In the genomic region with DNA sequence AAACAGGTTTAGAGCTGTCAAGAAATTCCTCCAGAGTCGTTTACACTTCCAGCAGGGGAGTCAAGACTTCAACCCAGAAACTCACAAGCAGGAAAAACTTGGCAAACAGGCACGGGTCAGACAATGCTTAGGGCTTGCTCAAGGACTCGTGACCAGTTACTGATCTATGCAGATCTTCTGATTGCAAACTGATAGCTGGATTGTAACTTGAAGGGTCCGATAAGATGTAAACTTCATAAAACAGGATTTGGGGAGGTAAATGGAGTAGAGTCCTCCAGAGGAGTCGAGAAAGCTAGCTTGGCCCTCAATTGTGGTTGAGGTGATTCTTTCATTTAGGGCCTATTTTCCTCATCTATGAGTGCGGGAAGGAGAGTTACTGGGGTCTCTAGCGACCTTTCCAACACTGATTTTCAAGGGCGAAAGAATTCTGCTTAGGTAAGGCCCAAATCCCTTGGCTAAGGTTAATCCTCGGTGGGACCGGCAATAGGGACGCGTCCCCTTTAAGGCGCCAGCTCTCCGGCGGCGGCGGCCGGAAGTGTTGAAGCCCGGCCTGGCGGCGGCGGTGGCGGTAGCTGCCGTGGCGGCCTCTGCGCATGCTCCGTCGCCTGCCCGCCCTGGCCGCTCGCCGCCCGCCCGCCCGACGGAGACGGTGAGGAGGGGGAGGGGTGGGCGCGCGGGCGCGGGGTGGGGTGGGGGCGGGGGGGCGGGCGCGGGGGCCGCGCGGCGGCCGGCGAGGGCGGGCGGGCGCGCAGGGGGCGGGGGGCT, we compare ENCODE assay signal across 1 cellular context.
TF ChIP-seq lines count a peak whose summit lies in the region.

A gene with protein sequence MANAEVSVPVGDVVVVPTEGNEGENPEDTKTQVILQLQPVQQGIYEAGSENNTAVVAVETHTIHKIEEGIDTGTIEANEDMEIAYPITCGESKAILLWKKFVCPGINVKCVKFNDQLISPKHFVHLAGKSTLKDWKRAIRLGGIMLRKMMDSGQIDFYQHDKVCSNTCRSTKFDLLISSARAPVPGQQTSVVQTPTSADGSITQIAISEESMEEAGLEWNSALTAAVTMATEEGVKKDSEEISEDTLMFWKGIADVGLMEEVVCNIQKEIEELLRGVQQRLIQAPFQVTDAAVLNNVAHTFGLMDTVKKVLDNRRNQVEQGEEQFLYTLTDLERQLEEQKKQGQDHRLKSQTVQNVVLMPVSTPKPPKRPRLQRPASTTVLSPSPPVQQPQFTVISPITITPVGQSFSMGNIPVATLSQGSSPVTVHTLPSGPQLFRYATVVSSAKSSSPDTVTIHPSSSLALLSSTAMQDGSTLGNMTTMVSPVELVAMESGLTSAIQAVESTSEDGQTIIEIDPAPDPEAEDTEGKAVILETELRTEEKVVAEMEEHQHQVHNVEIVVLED (plus strand): TSS at position 594 of the 765 bp plus-strand sequence. CDS start 14,829 bp downstream, outside the sequence.

TF ChIP-seq in GM23338, 12 proteins besides CTCF, POLR2A, EP300 and RAD21:
- TF ChIP-seq, protein P1, sequence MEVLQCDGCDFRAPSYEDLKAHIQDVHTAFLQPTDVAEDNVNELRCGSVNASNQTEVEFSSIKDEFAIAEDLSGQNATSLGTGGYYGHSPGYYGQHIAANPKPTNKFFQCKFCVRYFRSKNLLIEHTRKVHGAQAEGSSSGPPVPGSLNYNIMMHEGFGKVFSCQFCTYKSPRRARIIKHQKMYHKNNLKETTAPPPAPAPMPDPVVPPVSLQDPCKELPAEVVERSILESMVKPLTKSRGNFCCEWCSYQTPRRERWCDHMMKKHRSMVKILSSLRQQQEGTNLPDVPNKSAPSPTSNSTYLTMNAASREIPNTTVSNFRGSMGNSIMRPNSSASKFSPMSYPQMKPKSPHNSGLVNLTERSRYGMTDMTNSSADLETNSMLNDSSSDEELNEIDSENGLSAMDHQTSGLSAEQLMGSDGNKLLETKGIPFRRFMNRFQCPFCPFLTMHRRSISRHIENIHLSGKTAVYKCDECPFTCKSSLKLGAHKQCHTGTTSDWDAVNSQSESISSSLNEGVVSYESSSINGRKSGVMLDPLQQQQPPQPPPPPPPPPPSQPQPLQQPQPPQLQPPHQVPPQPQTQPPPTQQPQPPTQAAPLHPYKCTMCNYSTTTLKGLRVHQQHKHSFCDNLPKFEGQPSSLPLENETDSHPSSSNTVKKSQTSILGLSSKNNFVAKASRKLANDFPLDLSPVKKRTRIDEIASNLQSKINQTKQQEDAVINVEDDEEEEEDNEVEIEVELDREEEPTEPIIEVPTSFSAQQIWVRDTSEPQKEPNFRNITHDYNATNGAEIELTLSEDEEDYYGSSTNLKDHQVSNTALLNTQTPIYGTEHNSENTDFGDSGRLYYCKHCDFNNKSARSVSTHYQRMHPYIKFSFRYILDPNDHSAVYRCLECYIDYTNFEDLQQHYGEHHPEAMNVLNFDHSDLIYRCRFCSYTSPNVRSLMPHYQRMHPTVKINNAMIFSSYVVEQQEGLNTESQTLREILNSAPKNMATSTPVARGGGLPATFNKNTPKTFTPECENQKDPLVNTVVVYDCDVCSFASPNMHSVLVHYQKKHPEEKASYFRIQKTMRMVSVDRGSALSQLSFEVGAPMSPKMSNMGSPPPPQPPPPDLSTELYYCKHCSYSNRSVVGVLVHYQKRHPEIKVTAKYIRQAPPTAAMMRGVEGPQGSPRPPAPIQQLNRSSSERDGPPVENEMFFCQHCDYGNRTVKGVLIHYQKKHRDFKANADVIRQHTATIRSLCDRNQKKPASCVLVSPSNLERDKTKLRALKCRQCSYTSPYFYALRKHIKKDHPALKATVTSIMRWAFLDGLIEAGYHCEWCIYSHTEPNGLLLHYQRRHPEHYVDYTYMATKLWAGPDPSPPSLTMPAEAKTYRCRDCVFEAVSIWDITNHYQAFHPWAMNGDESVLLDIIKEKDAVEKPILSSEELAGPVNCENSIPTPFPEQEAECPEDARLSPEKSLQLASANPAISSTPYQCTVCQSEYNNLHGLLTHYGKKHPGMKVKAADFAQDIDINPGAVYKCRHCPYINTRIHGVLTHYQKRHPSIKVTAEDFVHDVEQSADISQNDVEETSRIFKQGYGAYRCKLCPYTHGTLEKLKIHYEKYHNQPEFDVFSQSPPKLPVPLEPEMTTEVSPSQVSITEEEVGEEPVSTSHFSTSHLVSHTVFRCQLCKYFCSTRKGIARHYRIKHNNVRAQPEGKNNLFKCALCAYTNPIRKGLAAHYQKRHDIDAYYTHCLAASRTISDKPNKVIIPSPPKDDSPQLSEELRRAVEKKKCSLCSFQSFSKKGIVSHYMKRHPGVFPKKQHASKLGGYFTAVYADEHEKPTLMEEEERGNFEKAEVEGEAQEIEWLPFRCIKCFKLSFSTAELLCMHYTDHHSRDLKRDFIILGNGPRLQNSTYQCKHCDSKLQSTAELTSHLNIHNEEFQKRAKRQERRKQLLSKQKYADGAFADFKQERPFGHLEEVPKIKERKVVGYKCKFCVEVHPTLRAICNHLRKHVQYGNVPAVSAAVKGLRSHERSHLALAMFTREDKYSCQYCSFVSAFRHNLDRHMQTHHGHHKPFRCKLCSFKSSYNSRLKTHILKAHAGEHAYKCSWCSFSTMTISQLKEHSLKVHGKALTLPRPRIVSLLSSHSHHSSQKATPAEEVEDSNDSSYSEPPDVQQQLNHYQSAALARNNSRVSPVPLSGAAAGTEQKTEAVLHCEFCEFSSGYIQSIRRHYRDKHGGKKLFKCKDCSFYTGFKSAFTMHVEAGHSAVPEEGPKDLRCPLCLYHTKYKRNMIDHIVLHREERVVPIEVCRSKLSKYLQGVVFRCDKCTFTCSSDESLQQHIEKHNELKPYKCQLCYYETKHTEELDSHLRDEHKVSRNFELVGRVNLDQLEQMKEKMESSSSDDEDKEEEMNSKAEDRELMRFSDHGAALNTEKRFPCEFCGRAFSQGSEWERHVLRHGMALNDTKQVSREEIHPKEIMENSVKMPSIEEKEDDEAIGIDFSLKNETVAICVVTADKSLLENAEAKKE (CRISPR knock-in tag; IDR thresholded peaks at IDR 0.05), result no peak
- no peak for TF ChIP-seq ZNF114 (CRISPR knock-in tag; IDR thresholded peaks at IDR 0.05)
- no peak for TF ChIP-seq EZH2 (IDR thresholded peaks at IDR 0.05; ENCODE audit: low read depth, unreplicated experiment)
- TF ChIP-seq NANOG (IDR thresholded peaks at IDR 0.05; ENCODE audit: borderline replicate concordance), result no peak
- no peak for TF ChIP-seq EZH2phosphoT487 (IDR thresholded peaks at IDR 0.05; ENCODE audit: unreplicated experiment)
- TF ChIP-seq ZNF331 (CRISPR knock-in tag; IDR thresholded peaks at IDR 0.05; ENCODE audit: low read depth), result no peak
- no peak for TF ChIP-seq CREB1 (CRISPR knock-in tag; IDR thresholded peaks at IDR 0.05; ENCODE audit: low read depth)
- no peak for TF ChIP-seq JUNB (IDR thresholded peaks at IDR 0.05; ENCODE audit: unreplicated experiment)
- TF ChIP-seq STAT1 (IDR thresholded peaks at IDR 0.05; ENCODE audit: unreplicated experiment), result no peak
- TF ChIP-seq, protein P2, sequence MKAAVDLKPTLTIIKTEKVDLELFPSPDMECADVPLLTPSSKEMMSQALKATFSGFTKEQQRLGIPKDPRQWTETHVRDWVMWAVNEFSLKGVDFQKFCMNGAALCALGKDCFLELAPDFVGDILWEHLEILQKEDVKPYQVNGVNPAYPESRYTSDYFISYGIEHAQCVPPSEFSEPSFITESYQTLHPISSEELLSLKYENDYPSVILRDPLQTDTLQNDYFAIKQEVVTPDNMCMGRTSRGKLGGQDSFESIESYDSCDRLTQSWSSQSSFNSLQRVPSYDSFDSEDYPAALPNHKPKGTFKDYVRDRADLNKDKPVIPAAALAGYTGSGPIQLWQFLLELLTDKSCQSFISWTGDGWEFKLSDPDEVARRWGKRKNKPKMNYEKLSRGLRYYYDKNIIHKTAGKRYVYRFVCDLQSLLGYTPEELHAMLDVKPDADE (IDR thresholded peaks at IDR 0.05), result no peak
- TF ChIP-seq, protein P3, sequence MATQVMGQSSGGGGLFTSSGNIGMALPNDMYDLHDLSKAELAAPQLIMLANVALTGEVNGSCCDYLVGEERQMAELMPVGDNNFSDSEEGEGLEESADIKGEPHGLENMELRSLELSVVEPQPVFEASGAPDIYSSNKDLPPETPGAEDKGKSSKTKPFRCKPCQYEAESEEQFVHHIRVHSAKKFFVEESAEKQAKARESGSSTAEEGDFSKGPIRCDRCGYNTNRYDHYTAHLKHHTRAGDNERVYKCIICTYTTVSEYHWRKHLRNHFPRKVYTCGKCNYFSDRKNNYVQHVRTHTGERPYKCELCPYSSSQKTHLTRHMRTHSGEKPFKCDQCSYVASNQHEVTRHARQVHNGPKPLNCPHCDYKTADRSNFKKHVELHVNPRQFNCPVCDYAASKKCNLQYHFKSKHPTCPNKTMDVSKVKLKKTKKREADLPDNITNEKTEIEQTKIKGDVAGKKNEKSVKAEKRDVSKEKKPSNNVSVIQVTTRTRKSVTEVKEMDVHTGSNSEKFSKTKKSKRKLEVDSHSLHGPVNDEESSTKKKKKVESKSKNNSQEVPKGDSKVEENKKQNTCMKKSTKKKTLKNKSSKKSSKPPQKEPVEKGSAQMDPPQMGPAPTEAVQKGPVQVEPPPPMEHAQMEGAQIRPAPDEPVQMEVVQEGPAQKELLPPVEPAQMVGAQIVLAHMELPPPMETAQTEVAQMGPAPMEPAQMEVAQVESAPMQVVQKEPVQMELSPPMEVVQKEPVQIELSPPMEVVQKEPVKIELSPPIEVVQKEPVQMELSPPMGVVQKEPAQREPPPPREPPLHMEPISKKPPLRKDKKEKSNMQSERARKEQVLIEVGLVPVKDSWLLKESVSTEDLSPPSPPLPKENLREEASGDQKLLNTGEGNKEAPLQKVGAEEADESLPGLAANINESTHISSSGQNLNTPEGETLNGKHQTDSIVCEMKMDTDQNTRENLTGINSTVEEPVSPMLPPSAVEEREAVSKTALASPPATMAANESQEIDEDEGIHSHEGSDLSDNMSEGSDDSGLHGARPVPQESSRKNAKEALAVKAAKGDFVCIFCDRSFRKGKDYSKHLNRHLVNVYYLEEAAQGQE (IDR thresholded peaks at IDR 0.05; ENCODE audit: unreplicated experiment), result no peak
- no peak; the same call in 1 of the 2 replicates for TF ChIP-seq POLR2AphosphoS5 (IDR thresholded peaks at IDR 0.05; ENCODE audit: low read depth)
